Comparison of ENCODE assay signal across 7 cellular contexts in genomic region chr2:100704711-100705110, GRCh38.
"Had no signal": no experiment of that assay in that cellular context is flagged by ENCODE, and none has a peak within 500 bp of the region (broad histone marks: within the 10 kb centered on the region; RNA-seq: fewer than 3 reads in every experiment).

No MANE protein-coding gene starts in this region.

- H3K27ac ChIP-seq: GM23248 had no signal

- H2AFZ ChIP-seq: GM23248 had no signal

- DNase-seq: GM23248, GOT3, H7, HFFc6, IMR-90 had no signal

- H3K4me1 ChIP-seq: HAP-1 had no signal

- H3K4me3 Mint-ChIP-seq: HFFc6 had no signal

- H3K36me3 ChIP-seq: HAP-1 had no signal

- H3K9ac ChIP-seq: GM23248 had no signal

- H3K4me3 ChIP-seq: GM23248, HAP-1, K562 had no signal

- H3K9me3 Mint-ChIP-seq: HFFc6 had no signal

- H3K9me3 ChIP-seq: HAP-1 had no signal

- H3K27ac Mint-ChIP-seq: HFFc6 had no signal
